17 cellular contexts compared by ENCODE assay signal in the genomic region with DNA sequence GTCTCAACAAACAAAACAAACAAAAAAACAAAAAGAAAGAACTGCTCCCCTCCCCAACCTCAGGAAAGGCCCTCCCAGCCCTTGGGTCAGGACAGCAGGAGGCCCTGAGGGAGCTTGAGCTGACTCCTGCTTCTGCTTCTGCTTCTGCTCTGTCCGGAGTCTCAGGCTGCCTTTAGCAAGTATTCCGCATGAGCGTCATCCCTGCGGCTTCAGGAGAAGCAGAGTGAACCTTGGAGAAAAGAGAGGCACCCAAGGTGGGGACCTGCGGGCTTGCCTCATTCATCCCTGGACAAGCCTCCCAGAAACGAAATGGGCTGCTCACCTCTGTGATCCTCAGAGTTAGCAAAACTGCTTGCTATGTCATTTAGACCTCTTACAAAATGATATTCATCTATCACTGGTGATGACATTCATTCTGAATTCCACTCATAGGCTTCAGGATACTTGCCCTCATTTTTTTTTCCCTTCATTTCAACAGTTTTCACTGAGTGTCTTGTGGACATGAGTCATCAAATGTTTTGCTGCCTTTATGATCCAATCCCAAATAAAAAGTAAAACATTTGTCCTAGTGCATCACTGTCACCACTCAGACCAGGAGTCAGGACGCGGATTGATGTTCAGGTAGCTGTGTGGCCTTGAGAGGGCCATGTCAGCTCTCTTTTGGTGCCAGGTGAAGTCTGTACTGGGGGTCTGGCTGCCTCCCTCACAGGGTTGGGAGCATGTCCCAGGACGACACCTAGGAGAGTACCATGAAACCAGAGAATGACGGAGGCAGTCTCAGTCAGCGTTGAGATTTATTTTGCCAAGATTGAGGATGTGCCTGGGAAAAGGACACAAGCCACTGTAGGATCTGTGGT. TPM values are rescaled to one million over a fixed set of nuclear protein-coding genes. Genes with fewer than 3 reads are reported as not detected.
DNase-seq lines count a peak whose midpoint lies in the region; ATAC-seq and TF ChIP-seq lines count a peak whose summit lies in the region.
"Had no signal": no experiment of that assay in that cellular context is flagged by ENCODE, and none has a peak within 500 bp of the region (broad histone marks: within the 10 kb centered on the region; RNA-seq: fewer than 3 reads in every experiment).

No MANE protein-coding gene starts in this region.

- H3K4me3 ChIP-seq in adrenal gland: no peak overlapping the region
- H3K4me3 ChIP-seq in fibroblast of the aortic adventitia (ENCODE audit: low read depth, low read length): no peak overlapping the region
- H3K4me3 ChIP-seq in skeletal muscle cell (ENCODE audit: low read depth, low read length): no peak overlapping the region
- H3K4me3 ChIP-seq: lung, pancreas had no signal

- DNase-seq in EL (peak; percentile 23), adrenal gland (peak in 2 of 7 donors; percentile 22 to 43), fibroblast of the aortic adventitia (ENCODE audit: low read depth) (peak; percentile 53), skeletal muscle cell (ENCODE audit: low read depth) (peak; percentile 59), DMS79 (lab: John Stamatoyannopoulos, UW) (no peak)
- DNase-seq in activated naive CD4-positive, alpha-beta T cell treated with anti-CD3 and anti-CD28 coated beads, Interleukin-2, amount 10 ng/mL, durations not matched to agents 7 days and 5 days: no peak
- DNase-seq: activated naive CD8-positive, alpha-beta T cell treated with anti-CD3 and anti-CD28 coated beads, Interleukin-2, amount 10 ng/mL, durations not matched to agents 7 days and 5 days; COR-L47; hypothalamus; NCI-H1436; NCI-H774; SHP77 treated with DMSO at 0.1 percent for 48 hours; stimulated activated naive CD8-positive, alpha-beta T cell treated with anti-CD3 and anti-CD28 coated beads, Interleukin-15, amount 100 ng/mL, for 72 hours had no signal

- no peaks in the 10 kb centered on the region for H3K36me3 Mint-ChIP-seq in activated naive CD4-positive, alpha-beta T cell treated with anti-CD3 and anti-CD28 coated beads, Interleukin-2, amount 10 ng/mL, durations not matched to agents 7 days and 5 days
- H3K36me3 Mint-ChIP-seq: activated naive CD8-positive, alpha-beta T cell treated with anti-CD3 and anti-CD28 coated beads, Interleukin-2, amount 10 ng/mL, durations not matched to agents 7 days and 5 days had no signal

- ATAC-seq in GM21825 (IDR thresholded peaks at IDR 0.05; ENCODE audit: unreplicated experiment) (no peak), GM19328 (IDR thresholded peaks at IDR 0.05; ENCODE audit: unreplicated experiment) (no peak)
- ATAC-seq: pancreas; stimulated activated naive CD8-positive, alpha-beta T cell treated with anti-CD3 and anti-CD28 coated beads, Interleukin-15, amount 100 ng/mL, for 72 hours had no signal

- CTCF ChIA-PET in activated naive CD4-positive, alpha-beta T cell treated with anti-CD3 and anti-CD28 coated beads, Interleukin-2, amount 10 ng/mL, durations not matched to agents 7 days and 5 days (lab: Charles Lee): interaction anchor here (1.2 kb wide), 2 partner anchors 37 to 300 kb away, joined by 3 read pairs; no protein-coding TSS in a partner anchor

- TF ChIP-seq POLR2A in adrenal gland (IDR thresholded peaks at IDR 0.05): no peak

- H3K27me3 Mint-ChIP-seq in activated naive CD4-positive, alpha-beta T cell treated with anti-CD3 and anti-CD28 coated beads, Interleukin-2, amount 10 ng/mL, durations not matched to agents 7 days and 5 days: peaks cover 17% of the 10 kb centered on the region

- no peaks in the 10 kb centered on the region for H3K36me3 ChIP-seq in adrenal gland (replicated peaks in 1 of 2)

- H3K9me3 Mint-ChIP-seq in activated naive CD4-positive, alpha-beta T cell treated with anti-CD3 and anti-CD28 coated beads, Interleukin-2, amount 10 ng/mL, durations not matched to agents 7 days and 5 days: no peaks in the 10 kb centered on the region
- H3K9me3 Mint-ChIP-seq: activated naive CD8-positive, alpha-beta T cell treated with anti-CD3 and anti-CD28 coated beads, Interleukin-2, amount 10 ng/mL, durations not matched to agents 7 days and 5 days; stimulated activated naive CD8-positive, alpha-beta T cell treated with anti-CD3 and anti-CD28 coated beads, Interleukin-15, amount 100 ng/mL, for 72 hours had no signal

- intact Hi-C loops in adrenal gland (cut with DNase I): loop anchor here in 1 of 2 donors (10.0 kb wide), 1 partner anchor 298 kb away; no protein-coding TSS in a partner anchor

- H3K4me1 ChIP-seq in adrenal gland (replicated peaks in 1 of 2): peaks cover 0 to 11% of the 10 kb centered on the region in 2 donors

- H3K27ac ChIP-seq in adrenal gland: peak overlapping the region in 3 of 5 donors; percentile 16 to 56 (median 48)

- no peak overlapping the region for H3K27ac Mint-ChIP-seq in activated naive CD4-positive, alpha-beta T cell treated with anti-CD3 and anti-CD28 coated beads, Interleukin-2, amount 10 ng/mL, durations not matched to agents 7 days and 5 days
- H3K27ac Mint-ChIP-seq: activated naive CD8-positive, alpha-beta T cell treated with anti-CD3 and anti-CD28 coated beads, Interleukin-2, amount 10 ng/mL, durations not matched to agents 7 days and 5 days had no signal

- TF ChIP-seq CTCF in adrenal gland (IDR thresholded peaks at IDR 0.05) (no peak), fibroblast of the aortic adventitia (IDR thresholded peaks at IDR 0.05; ENCODE audit: insufficient read depth, low read length) (no peak)

- 74 to 85% (median 82%) methylated on average over 11 of the region's 11 CpGs for WGBS in adrenal gland, 4 donors

- H3K9me3 ChIP-seq in adrenal gland (replicated peaks in 1 of 3): no peaks in the 10 kb centered on the region
- H3K9me3 ChIP-seq: pancreas had no signal

- H3K4me3 Mint-ChIP-seq in activated naive CD4-positive, alpha-beta T cell treated with anti-CD3 and anti-CD28 coated beads, Interleukin-2, amount 10 ng/mL, durations not matched to agents 7 days and 5 days: no peak overlapping the region
- H3K4me3 Mint-ChIP-seq: activated naive CD8-positive, alpha-beta T cell treated with anti-CD3 and anti-CD28 coated beads, Interleukin-2, amount 10 ng/mL, durations not matched to agents 7 days and 5 days; stimulated activated naive CD8-positive, alpha-beta T cell treated with anti-CD3 and anti-CD28 coated beads, Interleukin-15, amount 100 ng/mL, for 72 hours had no signal

- no peaks in the 10 kb centered on the region for H3K27me3 ChIP-seq in adrenal gland
- H3K27me3 ChIP-seq: pancreas had no signal

- H3K4me1 Mint-ChIP-seq in activated naive CD4-positive, alpha-beta T cell treated with anti-CD3 and anti-CD28 coated beads, Interleukin-2, amount 10 ng/mL, durations not matched to agents 7 days and 5 days: peaks cover 2% of the 10 kb centered on the region
- H3K4me1 Mint-ChIP-seq: activated naive CD8-positive, alpha-beta T cell treated with anti-CD3 and anti-CD28 coated beads, Interleukin-2, amount 10 ng/mL, durations not matched to agents 7 days and 5 days had no signal

RNA-seq across cellular contexts. Expression of a gene that starts 51.7 kb away (rescaled TPM):
- total RNA-seq in adrenal gland (10 to 100 TPM; 18.3 to 41.3 (median 21.8) TPM), fibroblast of the aortic adventitia (ENCODE audit: low replicate concordance) (6.9 and 14.1 TPM in 2 replicates)
- 10 to 100 TPM in 1 of 3 donors, 1 to 10 TPM in 2; 7.9 to 11.0 (median 9.6) TPM for polyA plus RNA-seq in adrenal gland

Comparison
In these comparisons a context has a peak if more than half of its experiments do, and no peak if none do; other contexts are left out.
1. DNase-seq: peak in EL (single experiment), fibroblast of the aortic adventitia (single experiment) and skeletal muscle cell (single experiment); none in DMS79 (single experiment) and activated naive CD4-positive, alpha-beta T cell treated with anti-CD3 and anti-CD28 coated beads, Interleukin-2, amount 10 ng/mL, durations not matched to agents 7 days and 5 days (single experiment).